ENCODE assay signal across 1 cellular context in the genomic region with DNA sequence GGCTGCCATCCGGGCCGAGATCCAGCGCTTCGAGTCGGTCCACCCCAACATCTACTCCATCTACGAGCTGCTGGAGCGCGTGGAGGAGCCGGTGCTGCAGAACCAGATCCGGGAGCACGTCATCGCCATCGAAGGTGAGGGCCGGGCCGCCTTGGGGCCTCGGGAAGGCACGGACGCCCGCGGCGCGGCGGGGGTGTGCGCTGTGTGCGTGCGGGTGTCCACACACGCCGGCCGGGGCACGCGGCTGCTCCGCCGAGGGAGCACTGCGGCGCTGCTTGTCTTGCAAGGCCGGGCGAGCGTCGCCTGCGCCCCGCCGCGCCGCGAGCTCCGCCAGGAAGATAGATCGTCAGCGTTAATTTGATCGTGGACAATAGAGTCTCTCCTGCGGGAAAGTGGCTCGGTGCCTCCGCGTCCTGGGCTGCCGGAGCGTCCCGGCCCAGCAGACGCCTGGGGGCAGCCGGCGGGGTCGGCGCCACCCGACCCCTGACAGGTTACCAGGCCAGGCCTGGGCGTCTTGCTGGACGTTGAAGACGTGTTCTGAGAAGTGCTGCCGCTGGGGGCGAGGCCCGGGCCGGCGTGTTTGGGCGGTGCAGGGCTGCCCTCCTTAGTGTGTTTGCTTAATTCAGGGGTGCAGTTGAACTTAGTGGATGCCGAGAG.
A peak's percentile ranks its signal among the peaks of the same experiment; 100 is the strongest.
TF ChIP-seq lines count a peak whose summit lies in the region.

No MANE protein-coding gene starts in this region.

TF ChIP-seq in HepG2, 621 proteins besides CTCF, POLR2A, EP300 and RAD21 (continued from another document and continues in another):
- TF ChIP-seq, protein P1, sequence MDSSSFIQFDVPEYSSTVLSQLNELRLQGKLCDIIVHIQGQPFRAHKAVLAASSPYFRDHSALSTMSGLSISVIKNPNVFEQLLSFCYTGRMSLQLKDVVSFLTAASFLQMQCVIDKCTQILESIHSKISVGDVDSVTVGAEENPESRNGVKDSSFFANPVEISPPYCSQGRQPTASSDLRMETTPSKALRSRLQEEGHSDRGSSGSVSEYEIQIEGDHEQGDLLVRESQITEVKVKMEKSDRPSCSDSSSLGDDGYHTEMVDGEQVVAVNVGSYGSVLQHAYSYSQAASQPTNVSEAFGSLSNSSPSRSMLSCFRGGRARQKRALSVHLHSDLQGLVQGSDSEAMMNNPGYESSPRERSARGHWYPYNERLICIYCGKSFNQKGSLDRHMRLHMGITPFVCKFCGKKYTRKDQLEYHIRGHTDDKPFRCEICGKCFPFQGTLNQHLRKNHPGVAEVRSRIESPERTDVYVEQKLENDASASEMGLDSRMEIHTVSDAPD (CRISPR knock-in tag; IDR thresholded peaks at IDR 0.05), result no peak
- TF ChIP-seq PPARG (CRISPR knock-in tag; conservative IDR thresholded peaks at IDR 0.05) (no peak), ZNF446 (CRISPR knock-in tag; IDR thresholded peaks at IDR 0.05) (no peak; the same call in 1 of the 2 replicates), MTF2 (CRISPR knock-in tag; IDR thresholded peaks at IDR 0.05; ENCODE audit: borderline replicate concordance) (no peak), ZNF292 (CRISPR knock-in tag; IDR thresholded peaks at IDR 0.05; ENCODE audit: borderline replicate concordance, low read depth) (no peak), ZFP36L2 (CRISPR knock-in tag; IDR thresholded peaks at IDR 0.05) (no peak), PRPF4 (IDR thresholded peaks at IDR 0.05; ENCODE audit: low read depth, low read length, poor library complexity, severe bottlenecking) (no peak), BRD4 (CRISPR knock-in tag; IDR thresholded peaks at IDR 0.05) (peak; percentile 73; the same call in 1 of the 2 replicates), ZFAT (CRISPR knock-in tag; conservative IDR thresholded peaks at IDR 0.05) (0 out of 2 replicates have a peak, but pooled peaks have one; percentile 28), SNAI1 (CRISPR knock-in tag; IDR thresholded peaks at IDR 0.05; ENCODE audit: borderline replicate concordance) (no peak), NR1H2 (CRISPR knock-in tag; IDR thresholded peaks at IDR 0.05; ENCODE audit: borderline replicate concordance, low read depth) (no peak), ZC3H13 (CRISPR knock-in tag; IDR thresholded peaks at IDR 0.05) (no peak; the same call in none of the 2 replicates), JUN (CRISPR knock-in tag; IDR thresholded peaks at IDR 0.05) (no peak), AGO2 (optimal IDR thresholded peaks at IDR 0.05; ENCODE audit: low read depth, low read length) (peak; percentile 51), ZFY (CRISPR knock-in tag; IDR thresholded peaks at IDR 0.05) (peak; percentile 83), SATB2 (CRISPR knock-in tag; IDR thresholded peaks at IDR 0.05) (no peak), IRX3 (CRISPR knock-in tag; IDR thresholded peaks at IDR 0.05; ENCODE audit: borderline replicate concordance, low read depth) (no peak), ZNF235 (CRISPR knock-in tag; IDR thresholded peaks at IDR 0.05; ENCODE audit: borderline replicate concordance) (no peak), JDP2 (CRISPR knock-in tag; IDR thresholded peaks at IDR 0.05; ENCODE audit: borderline replicate concordance) (no peak), ZBTB7B (CRISPR knock-in tag; IDR thresholded peaks at IDR 0.05) (0 out of 2 replicates have a peak, but pooled peaks have one; percentile 44), ZNF232 (CRISPR knock-in tag; IDR thresholded peaks at IDR 0.05; ENCODE audit: borderline replicate concordance) (peak; percentile 31; the same call in 1 of the 2 replicates), NR2F6 (IDR thresholded peaks at IDR 0.05) (no peak), NR2F6 (CRISPR knock-in tag; IDR thresholded peaks at IDR 0.05) (no peak), ZNF616 (CRISPR knock-in tag; IDR thresholded peaks at IDR 0.05; ENCODE audit: low read depth) (peak; percentile 72; the same call in 1 of the 2 replicates), RBFOX2 (IDR thresholded peaks at IDR 0.05; ENCODE audit: low read depth, low read length) (peak; percentile 57; the same call in 1 of the 2 replicates), ZNF776 (CRISPR knock-in tag; IDR thresholded peaks at IDR 0.05) (no peak; the same call in 1 of the 2 replicates), ZNF772 (CRISPR knock-in tag; IDR thresholded peaks at IDR 0.05) (0 out of 2 replicates have a peak, but pooled peaks have one; percentile 10), ZNF256 (CRISPR knock-in tag; conservative IDR thresholded peaks at IDR 0.05) (no peak), MEIS2 (CRISPR knock-in tag; IDR thresholded peaks at IDR 0.05) (peak; percentile 59; the same call in 1 of the 2 replicates), GFI1 (CRISPR knock-in tag; IDR thresholded peaks at IDR 0.05; ENCODE audit: borderline replicate concordance) (no peak; the same call in 1 of the 2 replicates), CAMTA2 (CRISPR knock-in tag; IDR thresholded peaks at IDR 0.05; ENCODE audit: borderline replicate concordance) (0 out of 2 replicates have a peak, but pooled peaks have one; percentile 30), POLR2G (IDR thresholded peaks at IDR 0.05; ENCODE audit: low read depth, low read length) (no peak), NPAS2 (CRISPR knock-in tag; IDR thresholded peaks at IDR 0.05; ENCODE audit: borderline replicate concordance) (no peak), NCOA1 (CRISPR knock-in tag; IDR thresholded peaks at IDR 0.05) (no peak), SP2 (CRISPR knock-in tag; IDR thresholded peaks at IDR 0.05) (no peak), ZNF850 (CRISPR knock-in tag; conservative IDR thresholded peaks at IDR 0.05) (no peak)
- TF ChIP-seq, protein P2, sequence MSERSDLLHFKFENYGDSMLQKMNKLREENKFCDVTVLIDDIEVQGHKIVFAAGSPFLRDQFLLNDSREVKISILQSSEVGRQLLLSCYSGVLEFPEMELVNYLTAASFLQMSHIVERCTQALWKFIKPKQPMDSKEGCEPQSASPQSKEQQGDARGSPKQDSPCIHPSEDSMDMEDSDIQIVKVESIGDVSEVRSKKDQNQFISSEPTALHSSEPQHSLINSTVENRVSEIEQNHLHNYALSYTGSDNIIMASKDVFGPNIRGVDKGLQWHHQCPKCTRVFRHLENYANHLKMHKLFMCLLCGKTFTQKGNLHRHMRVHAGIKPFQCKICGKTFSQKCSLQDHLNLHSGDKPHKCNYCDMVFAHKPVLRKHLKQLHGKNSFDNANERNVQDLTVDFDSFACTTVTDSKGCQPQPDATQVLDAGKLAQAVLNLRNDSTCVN (CRISPR knock-in tag; IDR thresholded peaks at IDR 0.05; ENCODE audit: borderline replicate concordance), result no peak
- TF ChIP-seq, protein P3, sequence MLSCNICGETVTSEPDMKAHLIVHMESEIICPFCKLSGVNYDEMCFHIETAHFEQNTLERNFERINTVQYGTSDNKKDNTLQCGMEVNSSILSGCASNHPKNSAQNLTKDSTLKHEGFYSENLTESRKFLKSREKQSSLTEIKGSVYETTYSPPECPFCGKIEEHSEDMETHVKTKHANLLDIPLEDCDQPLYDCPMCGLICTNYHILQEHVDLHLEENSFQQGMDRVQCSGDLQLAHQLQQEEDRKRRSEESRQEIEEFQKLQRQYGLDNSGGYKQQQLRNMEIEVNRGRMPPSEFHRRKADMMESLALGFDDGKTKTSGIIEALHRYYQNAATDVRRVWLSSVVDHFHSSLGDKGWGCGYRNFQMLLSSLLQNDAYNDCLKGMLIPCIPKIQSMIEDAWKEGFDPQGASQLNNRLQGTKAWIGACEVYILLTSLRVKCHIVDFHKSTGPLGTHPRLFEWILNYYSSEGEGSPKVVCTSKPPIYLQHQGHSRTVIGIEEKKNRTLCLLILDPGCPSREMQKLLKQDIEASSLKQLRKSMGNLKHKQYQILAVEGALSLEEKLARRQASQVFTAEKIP (CRISPR knock-in tag; IDR thresholded peaks at IDR 0.05; ENCODE audit: borderline replicate concordance), result 0 out of 2 replicates have a peak, but pooled peaks have one; percentile 74
- TF ChIP-seq, protein P4, sequence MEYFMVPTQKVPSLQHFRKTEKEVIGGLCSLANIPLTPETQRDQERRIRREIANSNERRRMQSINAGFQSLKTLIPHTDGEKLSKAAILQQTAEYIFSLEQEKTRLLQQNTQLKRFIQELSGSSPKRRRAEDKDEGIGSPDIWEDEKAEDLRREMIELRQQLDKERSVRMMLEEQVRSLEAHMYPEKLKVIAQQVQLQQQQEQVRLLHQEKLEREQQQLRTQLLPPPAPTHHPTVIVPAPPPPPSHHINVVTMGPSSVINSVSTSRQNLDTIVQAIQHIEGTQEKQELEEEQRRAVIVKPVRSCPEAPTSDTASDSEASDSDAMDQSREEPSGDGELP (IDR thresholded peaks at IDR 0.05; ENCODE audit: borderline replicate concordance, low read depth), result no peak
- TF ChIP-seq, protein P5, sequence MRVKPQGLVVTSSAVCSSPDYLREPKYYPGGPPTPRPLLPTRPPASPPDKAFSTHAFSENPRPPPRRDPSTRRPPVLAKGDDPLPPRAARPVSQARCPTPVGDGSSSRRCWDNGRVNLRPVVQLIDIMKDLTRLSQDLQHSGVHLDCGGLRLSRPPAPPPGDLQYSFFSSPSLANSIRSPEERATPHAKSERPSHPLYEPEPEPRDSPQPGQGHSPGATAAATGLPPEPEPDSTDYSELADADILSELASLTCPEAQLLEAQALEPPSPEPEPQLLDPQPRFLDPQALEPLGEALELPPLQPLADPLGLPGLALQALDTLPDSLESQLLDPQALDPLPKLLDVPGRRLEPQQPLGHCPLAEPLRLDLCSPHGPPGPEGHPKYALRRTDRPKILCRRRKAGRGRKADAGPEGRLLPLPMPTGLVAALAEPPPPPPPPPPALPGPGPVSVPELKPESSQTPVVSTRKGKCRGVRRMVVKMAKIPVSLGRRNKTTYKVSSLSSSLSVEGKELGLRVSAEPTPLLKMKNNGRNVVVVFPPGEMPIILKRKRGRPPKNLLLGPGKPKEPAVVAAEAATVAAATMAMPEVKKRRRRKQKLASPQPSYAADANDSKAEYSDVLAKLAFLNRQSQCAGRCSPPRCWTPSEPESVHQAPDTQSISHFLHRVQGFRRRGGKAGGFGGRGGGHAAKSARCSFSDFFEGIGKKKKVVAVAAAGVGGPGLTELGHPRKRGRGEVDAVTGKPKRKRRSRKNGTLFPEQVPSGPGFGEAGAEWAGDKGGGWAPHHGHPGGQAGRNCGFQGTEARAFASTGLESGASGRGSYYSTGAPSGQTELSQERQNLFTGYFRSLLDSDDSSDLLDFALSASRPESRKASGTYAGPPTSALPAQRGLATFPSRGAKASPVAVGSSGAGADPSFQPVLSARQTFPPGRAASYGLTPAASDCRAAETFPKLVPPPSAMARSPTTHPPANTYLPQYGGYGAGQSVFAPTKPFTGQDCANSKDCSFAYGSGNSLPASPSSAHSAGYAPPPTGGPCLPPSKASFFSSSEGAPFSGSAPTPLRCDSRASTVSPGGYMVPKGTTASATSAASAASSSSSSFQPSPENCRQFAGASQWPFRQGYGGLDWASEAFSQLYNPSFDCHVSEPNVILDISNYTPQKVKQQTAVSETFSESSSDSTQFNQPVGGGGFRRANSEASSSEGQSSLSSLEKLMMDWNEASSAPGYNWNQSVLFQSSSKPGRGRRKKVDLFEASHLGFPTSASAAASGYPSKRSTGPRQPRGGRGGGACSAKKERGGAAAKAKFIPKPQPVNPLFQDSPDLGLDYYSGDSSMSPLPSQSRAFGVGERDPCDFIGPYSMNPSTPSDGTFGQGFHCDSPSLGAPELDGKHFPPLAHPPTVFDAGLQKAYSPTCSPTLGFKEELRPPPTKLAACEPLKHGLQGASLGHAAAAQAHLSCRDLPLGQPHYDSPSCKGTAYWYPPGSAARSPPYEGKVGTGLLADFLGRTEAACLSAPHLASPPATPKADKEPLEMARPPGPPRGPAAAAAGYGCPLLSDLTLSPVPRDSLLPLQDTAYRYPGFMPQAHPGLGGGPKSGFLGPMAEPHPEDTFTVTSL (CRISPR knock-in tag; IDR thresholded peaks at IDR 0.05; ENCODE audit: borderline replicate concordance), result no peak; the same call in 1 of the 2 replicates
- TF ChIP-seq, protein P6, sequence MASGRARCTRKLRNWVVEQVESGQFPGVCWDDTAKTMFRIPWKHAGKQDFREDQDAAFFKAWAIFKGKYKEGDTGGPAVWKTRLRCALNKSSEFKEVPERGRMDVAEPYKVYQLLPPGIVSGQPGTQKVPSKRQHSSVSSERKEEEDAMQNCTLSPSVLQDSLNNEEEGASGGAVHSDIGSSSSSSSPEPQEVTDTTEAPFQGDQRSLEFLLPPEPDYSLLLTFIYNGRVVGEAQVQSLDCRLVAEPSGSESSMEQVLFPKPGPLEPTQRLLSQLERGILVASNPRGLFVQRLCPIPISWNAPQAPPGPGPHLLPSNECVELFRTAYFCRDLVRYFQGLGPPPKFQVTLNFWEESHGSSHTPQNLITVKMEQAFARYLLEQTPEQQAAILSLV (CRISPR knock-in tag; IDR thresholded peaks at IDR 0.05; ENCODE audit: borderline replicate concordance), result no peak; the same call in 1 of the 2 replicates
- TF ChIP-seq, protein P7, sequence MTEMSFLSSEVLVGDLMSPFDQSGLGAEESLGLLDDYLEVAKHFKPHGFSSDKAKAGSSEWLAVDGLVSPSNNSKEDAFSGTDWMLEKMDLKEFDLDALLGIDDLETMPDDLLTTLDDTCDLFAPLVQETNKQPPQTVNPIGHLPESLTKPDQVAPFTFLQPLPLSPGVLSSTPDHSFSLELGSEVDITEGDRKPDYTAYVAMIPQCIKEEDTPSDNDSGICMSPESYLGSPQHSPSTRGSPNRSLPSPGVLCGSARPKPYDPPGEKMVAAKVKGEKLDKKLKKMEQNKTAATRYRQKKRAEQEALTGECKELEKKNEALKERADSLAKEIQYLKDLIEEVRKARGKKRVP (CRISPR knock-in tag; IDR thresholded peaks at IDR 0.05), result no peak
- TF ChIP-seq, protein P8, sequence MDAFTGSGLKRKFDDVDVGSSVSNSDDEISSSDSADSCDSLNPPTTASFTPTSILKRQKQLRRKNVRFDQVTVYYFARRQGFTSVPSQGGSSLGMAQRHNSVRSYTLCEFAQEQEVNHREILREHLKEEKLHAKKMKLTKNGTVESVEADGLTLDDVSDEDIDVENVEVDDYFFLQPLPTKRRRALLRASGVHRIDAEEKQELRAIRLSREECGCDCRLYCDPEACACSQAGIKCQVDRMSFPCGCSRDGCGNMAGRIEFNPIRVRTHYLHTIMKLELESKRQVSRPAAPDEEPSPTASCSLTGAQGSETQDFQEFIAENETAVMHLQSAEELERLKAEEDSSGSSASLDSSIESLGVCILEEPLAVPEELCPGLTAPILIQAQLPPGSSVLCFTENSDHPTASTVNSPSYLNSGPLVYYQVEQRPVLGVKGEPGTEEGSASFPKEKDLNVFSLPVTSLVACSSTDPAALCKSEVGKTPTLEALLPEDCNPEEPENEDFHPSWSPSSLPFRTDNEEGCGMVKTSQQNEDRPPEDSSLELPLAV (CRISPR knock-in tag; conservative IDR thresholded peaks at IDR 0.05; ENCODE audit: low read depth), result no peak
- TF ChIP-seq, protein P9, sequence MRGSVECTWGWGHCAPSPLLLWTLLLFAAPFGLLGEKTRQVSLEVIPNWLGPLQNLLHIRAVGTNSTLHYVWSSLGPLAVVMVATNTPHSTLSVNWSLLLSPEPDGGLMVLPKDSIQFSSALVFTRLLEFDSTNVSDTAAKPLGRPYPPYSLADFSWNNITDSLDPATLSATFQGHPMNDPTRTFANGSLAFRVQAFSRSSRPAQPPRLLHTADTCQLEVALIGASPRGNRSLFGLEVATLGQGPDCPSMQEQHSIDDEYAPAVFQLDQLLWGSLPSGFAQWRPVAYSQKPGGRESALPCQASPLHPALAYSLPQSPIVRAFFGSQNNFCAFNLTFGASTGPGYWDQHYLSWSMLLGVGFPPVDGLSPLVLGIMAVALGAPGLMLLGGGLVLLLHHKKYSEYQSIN (CRISPR knock-in tag; IDR thresholded peaks at IDR 0.05; ENCODE audit: borderline replicate concordance), result no peak
- TF ChIP-seq, protein P10, sequence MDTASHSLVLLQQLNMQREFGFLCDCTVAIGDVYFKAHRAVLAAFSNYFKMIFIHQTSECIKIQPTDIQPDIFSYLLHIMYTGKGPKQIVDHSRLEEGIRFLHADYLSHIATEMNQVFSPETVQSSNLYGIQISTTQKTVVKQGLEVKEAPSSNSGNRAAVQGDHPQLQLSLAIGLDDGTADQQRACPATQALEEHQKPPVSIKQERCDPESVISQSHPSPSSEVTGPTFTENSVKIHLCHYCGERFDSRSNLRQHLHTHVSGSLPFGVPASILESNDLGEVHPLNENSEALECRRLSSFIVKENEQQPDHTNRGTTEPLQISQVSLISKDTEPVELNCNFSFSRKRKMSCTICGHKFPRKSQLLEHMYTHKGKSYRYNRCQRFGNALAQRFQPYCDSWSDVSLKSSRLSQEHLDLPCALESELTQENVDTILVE (CRISPR knock-in tag; IDR thresholded peaks at IDR 0.05), result no peak
